In the genomic region with DNA sequence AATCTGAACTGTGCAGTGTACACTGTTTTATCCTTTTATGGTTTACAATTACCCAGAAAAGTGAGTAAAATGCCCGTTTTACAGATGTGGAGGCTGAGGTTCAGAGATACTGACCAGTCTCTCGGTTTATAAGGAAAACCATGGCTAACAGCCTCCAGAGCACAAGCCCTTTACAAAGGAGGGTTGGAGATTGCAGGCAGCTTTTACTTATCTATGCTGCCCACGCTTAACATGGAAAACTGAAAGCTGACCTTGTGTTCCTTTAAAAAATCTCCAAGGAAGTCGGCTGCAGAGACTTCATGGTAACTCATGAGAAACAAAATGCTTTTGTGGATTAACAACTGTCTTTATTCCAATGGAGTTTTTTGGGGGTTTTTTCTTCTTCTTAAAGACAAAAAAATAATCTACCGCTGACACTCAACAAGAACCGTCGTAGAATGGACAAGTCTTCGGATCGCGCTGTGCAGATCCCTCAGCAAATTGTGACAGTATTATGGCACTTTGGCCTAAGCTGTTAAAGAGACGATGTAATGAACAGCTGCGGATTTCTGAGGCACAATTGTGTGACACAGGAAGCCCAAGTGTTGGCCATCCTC, we compare ENCODE assay signal across 8 cellular contexts. TPM values are rescaled to one million over a fixed set of nuclear protein-coding genes. Genes with fewer than 3 reads are reported as not detected.
DNase-seq lines count a peak whose midpoint lies in the region; ATAC-seq and TF ChIP-seq lines count a peak whose summit lies in the region.

No MANE protein-coding gene starts in this region.

- no peaks in the 10 kb centered on the region for H3K27me3 ChIP-seq in muscle layer of duodenum (ENCODE audit: low read depth, low read length)

- ATAC-seq in HG03139 (IDR thresholded peaks at IDR 0.05; ENCODE audit: unreplicated experiment) (no peak), GM18868 (IDR thresholded peaks at IDR 0.05; ENCODE audit: unreplicated experiment) (no peak)

- H3K27ac ChIP-seq in muscle layer of duodenum (ENCODE audit: low read length): peak overlapping the region; percentile 95

- TF ChIP-seq CTCF in LNCaP clone FGC (IDR thresholded peaks at IDR 0.05; ENCODE audit: control insufficient read depth, extremely low read depth, insufficient read depth): no peak

- peaks cover 0 to 7% of the 10 kb centered on the region in 2 donors for H3K36me3 ChIP-seq in muscle layer of duodenum (ENCODE audit: control insufficient read depth in 1 of 2, insufficient read depth in 2 of 2, low read length in 2 of 2)

- no peaks in the 10 kb centered on the region for H3K9me3 ChIP-seq in muscle layer of duodenum (ENCODE audit: control insufficient read depth in 1 of 2, low read length in 2 of 2)

- peak; percentile 5 for DNase-seq in DMS153 (lab: John Stamatoyannopoulos, UW)
- DNase-seq in LNCaP clone FGC (ENCODE audit: low read depth): no peak
- peak; percentile 4 for DNase-seq in cerebellum (ENCODE audit: low spot score)
- DNase-seq in occipital lobe (lab: John Stamatoyannopoulos, UW): no peak
- no peak for DNase-seq in C1 segment of cervical spinal cord (lab: John Stamatoyannopoulos, UW)

- H3K4me1 ChIP-seq in muscle layer of duodenum (ENCODE audit: control insufficient read depth in 1 of 2, insufficient read depth in 2 of 2, low read length in 2 of 2): peaks cover 10 to 33% of the 10 kb centered on the region in 2 donors

- H3K4me3 ChIP-seq in LNCaP clone FGC (ENCODE audit: low read depth, low read length) (peak overlapping the region; percentile 78), muscle layer of duodenum (ENCODE audit: low read depth in 1 of 2, low read length in 2 of 2) (peak overlapping the region; percentile 77 to 96)

RNA-seq across cellular contexts. Expression of a gene that starts 0.7 kb away (rescaled TPM):
- total RNA-seq in cerebellum (62.5 TPM), occipital lobe (61.9 TPM)

RNA-seq across cellular contexts. Expression of a gene that starts 57.2 kb away (rescaled TPM):
- total RNA-seq in cerebellum (11.0 TPM), occipital lobe (8.0 TPM)

Comparison
In these comparisons a context has a peak if more than half of its experiments do, and no peak if none do; other contexts are left out.
1. DNase-seq: peak in DMS153 (single experiment) and cerebellum (single experiment); none in LNCaP clone FGC (single experiment), occipital lobe (single experiment) and C1 segment of cervical spinal cord (0 of 14).